In genomic region chr12:53499261-53500118, GRCh38 we compare ENCODE assay signal across 8 cellular contexts. TPM values are rescaled to one million over a fixed set of nuclear protein-coding genes. Genes with fewer than 3 reads are reported as not detected.
DNase-seq lines count a peak whose midpoint lies in the region; ATAC-seq and TF ChIP-seq lines count a peak whose summit lies in the region.

Gene MAP3K12, minus strand, starts transcription at chr12:53499458. Its CDS starts 12,067 bp downstream, at chr12:53487391.

- H3K36me3 ChIP-seq in PC-9 (ENCODE audit: low read depth) = no peaks in the 10 kb centered on the region

- no peaks in the 10 kb centered on the region for H3K9me3 ChIP-seq in PC-9 (ENCODE audit: insufficient read depth, low read depth)

- peaks cover 26% of the 10 kb centered on the region for H3K79me2 ChIP-seq in PC-9 (ENCODE audit: low read depth)

- H3K27ac Mint-ChIP-seq in nephron progenitor cell = peak within 1 kb of the TSS; percentile 67

- H3K36me3 Mint-ChIP-seq in nephron progenitor cell (ENCODE audit: low read depth) = no peaks in the 10 kb centered on the region

- H3K27ac ChIP-seq in PC-9 = peak within 1 kb of the TSS; percentile 81

- no TSS peak for BruUV-seq in PC-9 (replicated peaks; lab: Mats Ljungman, UMichigan)

- no peak for ATAC-seq in HG03045 (IDR thresholded peaks at IDR 0.05; ENCODE audit: unreplicated experiment)

- peak within 1 kb of the TSS; percentile 77 for H3K4me3 ChIP-seq in PC-9
- peak within 1 kb of the TSS; percentile 85 for H3K4me3 ChIP-seq in fibroblast of villous mesenchyme (ENCODE audit: low read depth, low read length)

- intact Hi-C loops in PC-9 (cut with micrococcal nuclease; ENCODE audit: unreplicated experiment) = loop anchor here (2.0 to 10.0 kb wide), 3 partner anchors 47 to 435 kb away; partner anchors contain the start of genes AAAS and PCBP2

- POLR2A ChIA-PET in PC-9 (lab: Charles Lee; ENCODE audit: unreplicated experiment) = interaction anchor here (0.5 to 0.7 kb wide), 4 partner anchors 147 to 1353 kb away, joined by 3 to 18 read pairs (median 10); partner anchors contain the start of genes CSAD, SPRYD3 and ZNF740

- H3K9me2 ChIP-seq in PC-9 (ENCODE audit: insufficient read depth) = no peaks in the 10 kb centered on the region

- no peaks in the 10 kb centered on the region for H3K9me3 Mint-ChIP-seq in nephron progenitor cell

- CTCF ChIA-PET in PC-9 (lab: Charles Lee) = interaction anchor here (0.6 to 0.7 kb wide), 3 partner anchors 81 to 486 kb away, joined by 3 read pairs; partner anchors contain the start of gene HOXC10

- H3K4me1 ChIP-seq in PC-9 (replicated peaks; ENCODE audit: insufficient read depth) = peaks cover 22% of the 10 kb centered on the region

- H3K27me3 ChIP-seq in PC-9 (ENCODE audit: insufficient read depth, low read depth) = no peaks in the 10 kb centered on the region

- peak; percentile 75 for DNase-seq in SIG-M5 treated with dmso at 0.1 percent for 504 hours (lab: John Stamatoyannopoulos, UW; ENCODE audit: unreplicated experiment)
- no peak for DNase-seq in SIG-M5 (lab: John Stamatoyannopoulos, UW)
- DNase-seq in PC-9 = peak in 1 of 2 experiments; percentile 45
- DNase-seq in activated gamma-delta T cell treated with Interleukin-2 at 50 U/mL for 16 hours = peak; percentile 58
- DNase-seq in fibroblast of villous mesenchyme (ENCODE audit: low read depth) = peak; percentile 73
- DNase-seq in nephron progenitor cell = peak; percentile 74

- peaks cover 7% of the 10 kb centered on the region for H3K27me3 Mint-ChIP-seq in nephron progenitor cell (ENCODE audit: low read depth, poor library complexity)

- H3K4me2 ChIP-seq in PC-9 = peak within 1 kb of the TSS; percentile 98

- H3K4me3 Mint-ChIP-seq in nephron progenitor cell = peak within 1 kb of the TSS; percentile 83

- TF ChIP-seq CTCF in PC-9 (conservative IDR thresholded peaks at IDR 0.05) (0 out of 2 replicates have a peak, but pooled peaks have one; percentile 3), fibroblast of villous mesenchyme (IDR thresholded peaks at IDR 0.05; ENCODE audit: insufficient read depth, low read depth, low read length) (no peak), nephron progenitor cell (IDR thresholded peaks at IDR 0.05) (no peak), subcutaneous adipose tissue (IDR thresholded peaks at IDR 0.05; ENCODE audit: low read depth) (no peak)

- H4K20me1 ChIP-seq in PC-9 (ENCODE audit: insufficient read depth) = no peaks in the 10 kb centered on the region

- H3F3A ChIP-seq in PC-9 (ENCODE audit: insufficient read depth, low read depth) = peaks cover 26% of the 10 kb centered on the region

- H2AFZ ChIP-seq in PC-9 = peak within 1 kb of the TSS; percentile 79

- H3K4me1 Mint-ChIP-seq in nephron progenitor cell = peaks cover 63% of the 10 kb centered on the region

RNA-seq across cellular contexts. Expression of gene MAP3K12, which starts in this region (rescaled TPM):
- total RNA-seq in PC-9 (2021) (14.7 and 18.3 TPM in 2 replicates), fibroblast of villous mesenchyme (35.8 and 41.0 TPM in 2 replicates), subcutaneous adipose tissue (10 to 100 TPM in 3 of 4 donors, 1 to 10 TPM in 1; 5.1 to 30.7 (median 24.6) TPM)
